In genomic region chr9:129760784-129761183, GRCh38 we compare ENCODE assay signal across 8 cellular contexts. TPM values are rescaled to one million over a fixed set of nuclear protein-coding genes. Genes with fewer than 3 reads are reported as not detected.
DNase-seq lines count a peak whose midpoint lies in the region; ATAC-seq, FAIRE-seq and TF ChIP-seq lines count a peak whose summit lies in the region.
"Not testable (repeated sequence)": the region's sequence is repeated elsewhere in the genome, so short reads cannot be mapped to it uniquely, and the experiment has no call there.
"Had no signal": no experiment of that assay in that cellular context is flagged by ENCODE, and none has a peak within 500 bp of the region (broad histone marks: within the 10 kb centered on the region; RNA-seq: fewer than 3 reads in every experiment).

No MANE protein-coding gene starts in this region.

- H4K91ac ChIP-seq in IMR-90 (ENCODE audit: insufficient read depth, low read depth, low read length), result not testable (repeated sequence)

- peak overlapping the region; percentile 6 for H3K18ac ChIP-seq in IMR-90 (ENCODE audit: low read depth, low read length)

- not testable (repeated sequence) for H3K27me3 ChIP-seq in BLaER1 treated with 17β-estradiol and CSF1 and Interleukin-3, amounts not matched to agents 10 nM and 100 nM; IMR-90 (ENCODE audit: control insufficient read depth, insufficient read depth, low read length); K562 (ENCODE audit: control insufficient read depth in 2 of 2, insufficient read depth in 2 of 2, low read length in 2 of 2); esophagus muscularis mucosa; lower lobe of right lung (ENCODE audit: low read depth); osteoblast (ENCODE audit: insufficient read depth, low read length); suprapubic skin

- not testable (repeated sequence) for ATAC-seq in IMR-90 (ENCODE audit: low read depth); K562; lower lobe of right lung

- peak overlapping the region in 3 of 11 experiments; percentile 76 to 85 (median 81); a peak in 2 of 22 replicates for H3K27ac ChIP-seq in BLaER1 treated with 17β-estradiol and CSF1 and Interleukin-3, amounts not matched to agents 10 nM and 100 nM
- peak overlapping the region; percentile 98; the same call in 1 of the 2 replicates for H3K27ac ChIP-seq in IMR-90 (ENCODE audit: insufficient read depth, low read length)
- not testable (repeated sequence) for H3K27ac ChIP-seq in K562 (ENCODE audit: extremely low read depth, low read depth, low read length)
- peak overlapping the region; percentile 41 to 73 (median 56) for H3K27ac ChIP-seq in esophagus muscularis mucosa (replicated peaks in 1 of 4)
- H3K27ac ChIP-seq in lower lobe of right lung, result peak overlapping the region; percentile 73
- peak overlapping the region; percentile 96 for H3K27ac ChIP-seq in osteoblast (ENCODE audit: low read depth, low read length)
- peak overlapping the region; percentile 82 for H3K27ac ChIP-seq in suprapubic skin

- TF ChIP-seq RAD21 in IMR-90 (IDR thresholded peaks at IDR 0.05; ENCODE audit: low read length); K562 (CRISPR knock-in tag; conservative IDR thresholded peaks at IDR 0.05 in 1 of 2, IDR thresholded peaks at IDR 0.05 in 1 of 2): not testable (repeated sequence)

- peak overlapping the region; percentile 6; the same call in 1 of the 2 replicates for H2AK5ac ChIP-seq in IMR-90 (ENCODE audit: low read depth, low read length)

- H3K9me1 ChIP-seq in IMR-90 (ENCODE audit: insufficient read depth, low read length), result peaks cover 15% of the 10 kb centered on the region
- H3K9me1 ChIP-seq in K562 (ENCODE audit: control insufficient read depth, insufficient read depth, low read length), result not testable (repeated sequence)

- H3K4ac ChIP-seq in IMR-90 (ENCODE audit: low read depth, low read length), result peak overlapping the region; percentile 55; the same call in 1 of the 2 replicates

- peak overlapping the region in 7 of 11 experiments; percentile 57 to 88 (median 81); a peak in 8 of 22 replicates for H3K4me2 ChIP-seq in BLaER1 treated with 17β-estradiol and CSF1 and Interleukin-3, amounts not matched to agents 10 nM and 100 nM
- H3K4me2 ChIP-seq in IMR-90 (ENCODE audit: low read depth, low read length); K562 (ENCODE audit: insufficient read depth, low read length): not testable (repeated sequence)
- H3K4me2 ChIP-seq in osteoblast (ENCODE audit: insufficient read depth, low read length), result peak overlapping the region; percentile 62

- dilution Hi-C loops in IMR-90 (cut with HindIII; ENCODE audit: low sequenced_read_pairs, unreplicated experiment), result not testable (repeated sequence)

- not testable (repeated sequence) for H3K9me3 ChIP-seq in BLaER1 treated with 17β-estradiol and CSF1 and Interleukin-3, amounts not matched to agents 10 nM and 100 nM (replicated peaks in 1 of 11); IMR-90 (ENCODE audit: control insufficient read depth, insufficient read depth, low read length); K562 (replicated peaks; ENCODE audit: control insufficient read depth, insufficient read depth, low read depth, low read length); esophagus muscularis mucosa; lower lobe of right lung; osteoblast (ENCODE audit: low read depth, low read length); suprapubic skin

- H3K23ac ChIP-seq in IMR-90 (ENCODE audit: low read depth, low read length), result 0 out of 2 replicates have a peak overlapping the region, but pooled peaks have one; percentile 53

- H3K56ac ChIP-seq in IMR-90 (ENCODE audit: extremely low read depth, insufficient read depth, low read length), result not testable (repeated sequence)

- TF ChIP-seq POLR2A in IMR-90 (IDR thresholded peaks at IDR 0.05; ENCODE audit: low read depth, low read length); K562 (conservative IDR thresholded peaks at IDR 0.05); esophagus muscularis mucosa (IDR thresholded peaks at IDR 0.05; ENCODE audit: low read depth); suprapubic skin (IDR thresholded peaks at IDR 0.05): not testable (repeated sequence)

- not testable (repeated sequence) for H3K9ac ChIP-seq in BLaER1 treated with 17β-estradiol and CSF1 and Interleukin-3, amounts not matched to agents 10 nM and 100 nM; IMR-90 (ENCODE audit: low read depth, low read length); K562 (ENCODE audit: insufficient read depth in 1 of 2, low read depth in 2 of 2, low read length in 2 of 2)

- H4K20me1 ChIP-seq in BLaER1 treated with 17β-estradiol and CSF1 and Interleukin-3, amounts not matched to agents 10 nM and 100 nM; IMR-90 (ENCODE audit: insufficient read depth, low read length); K562 (replicated peaks; ENCODE audit: control insufficient read depth, insufficient read depth, low read length); osteoblast (ENCODE audit: insufficient read depth, low read length): not testable (repeated sequence)

- H2BK15ac ChIP-seq in IMR-90 (ENCODE audit: low read depth, low read length), result peak overlapping the region; percentile 0; the same call in 1 of the 3 replicates

- peaks cover 35 to 99% (median 89%) of the 10 kb centered on the region in 10 experiments for H3K4me1 ChIP-seq in BLaER1 treated with 17β-estradiol and CSF1 and Interleukin-3, amounts not matched to agents 10 nM and 100 nM
- peaks cover 18% of the 10 kb centered on the region for H3K4me1 ChIP-seq in IMR-90 (ENCODE audit: control insufficient read depth, insufficient read depth, low read length)
- H3K4me1 ChIP-seq in K562 (replicated peaks in 1 of 2; ENCODE audit: control insufficient read depth in 2 of 2, insufficient read depth in 2 of 2, low read length in 2 of 2), result peaks cover 23 to 26% of the 10 kb centered on the region in 2 experiments
- H3K4me1 ChIP-seq in esophagus muscularis mucosa, result peaks cover 4 to 28% (median 19%) of the 10 kb centered on the region in 4 donors
- H3K4me1 ChIP-seq in lower lobe of right lung, result peaks cover 21% of the 10 kb centered on the region
- H3K4me1 ChIP-seq in osteoblast (ENCODE audit: insufficient read depth, low read length), result peaks cover 30% of the 10 kb centered on the region
- H3K4me1 ChIP-seq in suprapubic skin, result peaks cover 23% of the 10 kb centered on the region

- CTCF ChIA-PET in IMR-90 (lab: Yijun Ruan, JAX), result interaction anchor here (0.6 to 2.8 kb wide), 3 partner anchors 23 to 897 kb away, joined by 3 to 13 read pairs (median 6); no protein-coding TSS in a partner anchor
- CTCF ChIA-PET in K562 (lab: Yijun Ruan, JAX; ENCODE audit: low intra/inter-chr PET ratio), result not testable (repeated sequence)

- intact Hi-C loops in IMR-90 (cut with micrococcal nuclease); K562 (cut with micrococcal nuclease); esophagus muscularis mucosa (cut with DNase I); lower lobe of right lung (cut with DNase I): not testable (repeated sequence)

- H3K79me1 ChIP-seq in IMR-90 (ENCODE audit: low read depth in 1 of 2, low read length in 2 of 2), result not testable (repeated sequence)

- H4K8ac ChIP-seq in IMR-90 (ENCODE audit: low read depth in 2 of 2, low read length in 2 of 2), result peak overlapping the region; percentile 45 to 91; a peak in 2 of 4 replicates

- H2BK20ac ChIP-seq in IMR-90 (ENCODE audit: low read depth, low read length), result peak overlapping the region; percentile 38; the same call in 1 of the 2 replicates

- not testable (repeated sequence) for H3K36me3 ChIP-seq in BLaER1 treated with 17β-estradiol and CSF1 and Interleukin-3, amounts not matched to agents 10 nM and 100 nM; IMR-90 (ENCODE audit: control insufficient read depth, insufficient read depth, low read length); K562 (ENCODE audit: control insufficient read depth, insufficient read depth, low read length); esophagus muscularis mucosa; lower lobe of right lung; osteoblast (ENCODE audit: insufficient read depth, low read length); suprapubic skin

- peak overlapping the region; percentile 95 for H2BK120ac ChIP-seq in IMR-90 (ENCODE audit: low read depth, low read length)

- not testable (repeated sequence) for H2AK9ac ChIP-seq in IMR-90 (replicated peaks; ENCODE audit: low read depth, low read length, poor library complexity)

- not testable (repeated sequence) for FAIRE-seq in K562 (lab: Jason Lieb, UNC)

- WGBS in IMR-90 (ENCODE audit: extremely low coverage in 2 of 2, insufficient read length in 1 of 2), 2 experiments, result no CpG with 5 or more reads among the region's 7 CpGs
- WGBS in K562 (ENCODE audit: insufficient coverage, low coverage, missing lambda C conversion rate), result 59% methylated on average over 5 of the region's 7 CpGs
- 78% methylated on average over 7 of the region's 7 CpGs for WGBS in esophagus muscularis mucosa
- WGBS in suprapubic skin, result 84% methylated on average over 7 of the region's 7 CpGs

- in situ Hi-C loops in IMR-90 (cut with MboI; ENCODE audit: low sequenced_read_pairs); K562 (cut with MboI): not testable (repeated sequence)

- not testable (repeated sequence) for TF ChIP-seq CTCF in IMR-90 (conservative IDR thresholded peaks at IDR 0.05; ENCODE audit: low read depth, low read length); K562 (IDR thresholded peaks at IDR 0.05 in 2 of 3, conservative IDR thresholded peaks at IDR 0.05 in 1 of 3; ENCODE audit: insufficient read depth in 2 of 3, low read depth in 1 of 3, low read length in 3 of 3); esophagus muscularis mucosa (IDR thresholded peaks at IDR 0.05); lower lobe of right lung (IDR thresholded peaks at IDR 0.05); osteoblast (IDR thresholded peaks at IDR 0.05; ENCODE audit: extremely low read depth, low read depth, low read length); suprapubic skin (IDR thresholded peaks at IDR 0.05)

- not testable (repeated sequence) for H2AFZ ChIP-seq in IMR-90 (replicated peaks; ENCODE audit: low read length, poor library complexity); K562 (ENCODE audit: low read depth, low read length); osteoblast (ENCODE audit: low read length)

- TF ChIP-seq EP300 in K562 (IDR thresholded peaks at IDR 0.05; ENCODE audit: low read length); esophagus muscularis mucosa (IDR thresholded peaks at IDR 0.05); suprapubic skin (IDR thresholded peaks at IDR 0.05): not testable (repeated sequence)

- not testable (repeated sequence) for H3K4me3 ChIP-seq in BLaER1 treated with 17β-estradiol and CSF1 and Interleukin-3, amounts not matched to agents 10 nM and 100 nM; IMR-90 (ENCODE audit: insufficient read depth, low read depth, low read length); K562; esophagus muscularis mucosa; lower lobe of right lung; osteoblast (ENCODE audit: insufficient read depth, low read length); suprapubic skin

- POLR2A ChIA-PET in IMR-90 (lab: Charles Lee; ENCODE audit: unreplicated experiment) (interaction anchor here (1.2 kb wide), 1 partner anchor 8 kb away, joined by 3 read pairs; the partner anchor contains the start of gene PTGES), K562 (lab: Yijun Ruan, JAX) (interaction anchor here (0.6 to 1.5 kb wide), 2 partner anchors 26 to 1483 kb away, joined by 3 to 4 read pairs; no protein-coding TSS in a partner anchor)

- peak overlapping the region; percentile 98 for H2BK5ac ChIP-seq in IMR-90 (ENCODE audit: low read depth, low read length, poor library complexity, severe bottlenecking)

- not testable (repeated sequence) for H3K79me2 ChIP-seq in K562 (ENCODE audit: control insufficient read depth, insufficient read depth, low read length); osteoblast (ENCODE audit: insufficient read depth, low read length)

- peak overlapping the region; percentile 31; the same call in 1 of the 2 replicates for H3K14ac ChIP-seq in IMR-90 (replicated peaks; ENCODE audit: low read depth, low read length)

- DNase-seq in IMR-90; K562 (ENCODE audit: extremely low read depth in 1 of 4, low spot score in 3 of 4); esophagus muscularis mucosa (ENCODE audit: extremely low spot score); lower lobe of right lung; osteoblast (ENCODE audit: insufficient read length, low spot score, missing footprints); suprapubic skin (ENCODE audit: low spot score in 2 of 2): not testable (repeated sequence)

- not testable (repeated sequence) for BruUV-seq in IMR-90 (replicated peaks; lab: Mats Ljungman, UMichigan); K562 (replicated peaks; lab: Mats Ljungman, UMichigan)

- H4K5ac ChIP-seq in IMR-90 (ENCODE audit: low read depth, low read length), result 0 out of 2 replicates have a peak overlapping the region, but pooled peaks have one; percentile 34

RNA-seq across cellular contexts. Expression of gene PTGES, which starts 7.9 kb away (rescaled TPM):
- total RNA-seq in IMR-90 (2012; rRNA removed), result 2.8 and 3.2 TPM in 2 replicates
- 6.3 TPM in 2 replicates for polyA plus RNA-seq in IMR-90 (2012; rRNA removed)
- 6.9 and 12.7 TPM in 2 replicates for polyA plus RNA-seq in IMR-90 (2012; cell fraction: cytosol; rRNA removed)
- polyA plus RNA-seq in IMR-90 (2012; cell fraction: nucleus; rRNA removed; ENCODE audit: low replicate concordance), result 1.5 TPM in 2 replicates
- total RNA-seq in K562 (2011; cell fraction: chromatin; rRNA removed; ENCODE audit: low replicate concordance), result 0.28 TPM in 1 of 2 replicates, not detected in the other
- not detected in 2 replicates for total RNA-seq in K562 (2011; cell fraction: nucleolus; rRNA removed)
- 0.22 TPM in 1 of 2 replicates, not detected in the other for total RNA-seq in K562 (2011; cell fraction: nucleoplasm; rRNA removed)
- 0.08 TPM in 1 of 2 replicates, not detected in the other for total RNA-seq in K562 (2014; rRNA removed)
- total RNA-seq in K562 (2014; rRNA removed; fragmentation: Illumina TruSeq; extraction: Trizol), result not detected in 2 replicates
- not detected in 2 replicates for total RNA-seq in K562 (2015; rRNA removed; fragmentation: Illumina TruSeq; extraction: Trizol)
- total RNA-seq in K562 (2021), result not detected in 2 replicates
- polyA plus RNA-seq in K562 (2011; rRNA removed), result 0.05 and 0.13 TPM in 2 replicates
- 0.21 and 0.25 TPM in 2 replicates for polyA plus RNA-seq in K562 (2011; cell fraction: cytosol; rRNA removed)
- polyA plus RNA-seq in K562 (2011; cell fraction: nucleus; rRNA removed), result 0.07 TPM in 1 of 2 replicates, not detected in the other
- polyA plus RNA-seq in K562 (2012), result 0.10 and 0.30 TPM in 2 replicates
- 0.11 TPM in 1 of 2 replicates, not detected in the other for polyA plus RNA-seq in K562 (2014; fragmentation: Illumina TruSeq; extraction: Trizol)
- not detected for polyA plus RNA-seq in K562 (2014; fragmentation: Nextera tagmentation; extraction: Ambion mirVana)
- polyA plus RNA-seq in K562 (2014; rRNA removed), result not detected in 2 replicates
- polyA minus RNA-seq in K562 (2011; rRNA and poly(A)+ RNA removed), result 0.09 and 0.18 TPM in 2 replicates
- polyA minus RNA-seq in K562 (2011; cell fraction: cytosol; rRNA and poly(A)+ RNA removed), result 0.76 and 1.2 TPM in 2 replicates
- 0.33 and 0.40 TPM in 2 replicates for polyA minus RNA-seq in K562 (2011; cell fraction: nucleus; rRNA and poly(A)+ RNA removed)
- 1 to 10 TPM; 1.7 to 4.6 (median 4.3) TPM for total RNA-seq in esophagus muscularis mucosa
- 3.9 TPM for total RNA-seq in lower lobe of right lung
- total RNA-seq in osteoblast, result 70.9 and 115 TPM in 2 replicates
- total RNA-seq in suprapubic skin, result 10 to 100 TPM; 21.8 to 38.8 (median 24.0) TPM
- total RNA-seq: CD8-positive, alpha-beta memory T cell had no signal
- polyA plus RNA-seq: CD8-positive, alpha-beta memory T cell had no signal

RNA-seq across cellular contexts. Expression of gene TOR1B, which starts 42.2 kb away (rescaled TPM):
- total RNA-seq in IMR-90 (2012; rRNA removed), result 15.6 and 16.4 TPM in 2 replicates
- 20.5 and 21.0 TPM in 2 replicates for polyA plus RNA-seq in IMR-90 (2012; rRNA removed)
- polyA plus RNA-seq in IMR-90 (2012; cell fraction: cytosol; rRNA removed), result 22.9 and 28.0 TPM in 2 replicates
- 15.8 and 20.5 TPM in 2 replicates for polyA plus RNA-seq in IMR-90 (2012; cell fraction: nucleus; rRNA removed; ENCODE audit: low replicate concordance)
- total RNA-seq in K562 (2011; cell fraction: chromatin; rRNA removed; ENCODE audit: low replicate concordance), result 77.2 and 131 TPM in 2 replicates
- total RNA-seq in K562 (2011; cell fraction: nucleolus; rRNA removed), result 102 and 116 TPM in 2 replicates
- total RNA-seq in K562 (2011; cell fraction: nucleoplasm; rRNA removed), result 91.4 and 101 TPM in 2 replicates
- 21.5 and 24.5 TPM in 2 replicates for total RNA-seq in K562 (2014; rRNA removed)
- total RNA-seq in K562 (2014; rRNA removed; fragmentation: Illumina TruSeq; extraction: Trizol), result 23.4 and 23.9 TPM in 2 replicates
- total RNA-seq in K562 (2015; rRNA removed; fragmentation: Illumina TruSeq; extraction: Trizol), result 23.7 and 25.4 TPM in 2 replicates
- 28.6 and 28.7 TPM in 2 replicates for total RNA-seq in K562 (2021)
- polyA plus RNA-seq in K562 (2011; rRNA removed), result 28.9 and 36.5 TPM in 2 replicates
- polyA plus RNA-seq in K562 (2011; cell fraction: cytosol; rRNA removed), result 28.1 and 29.3 TPM in 2 replicates
- polyA plus RNA-seq in K562 (2011; cell fraction: nucleus; rRNA removed), result 23.9 and 27.6 TPM in 2 replicates
- 19.3 and 22.5 TPM in 2 replicates for polyA plus RNA-seq in K562 (2012)
- polyA plus RNA-seq in K562 (2014; fragmentation: Illumina TruSeq; extraction: Trizol), result 24.6 and 27.0 TPM in 2 replicates
- 1 to 10 TPM; 4.2 to 6.9 TPM for polyA plus RNA-seq in K562 (2014; fragmentation: Nextera tagmentation; extraction: Ambion mirVana)
- polyA plus RNA-seq in K562 (2014; rRNA removed), result 28.1 and 29.2 TPM in 2 replicates
- polyA minus RNA-seq in K562 (2011; rRNA and poly(A)+ RNA removed), result 27.4 and 40.5 TPM in 2 replicates
- 11.3 and 14.8 TPM in 2 replicates for polyA minus RNA-seq in K562 (2011; cell fraction: cytosol; rRNA and poly(A)+ RNA removed)
- 19.0 and 21.8 TPM in 2 replicates for polyA minus RNA-seq in K562 (2011; cell fraction: nucleus; rRNA and poly(A)+ RNA removed)
- 10 to 100 TPM; 24.5 to 29.0 (median 26.0) TPM for total RNA-seq in esophagus muscularis mucosa
- total RNA-seq in lower lobe of right lung, result 34.9 TPM
- total RNA-seq in osteoblast, result 27.5 and 31.5 TPM in 2 replicates
- 10 to 100 TPM; 18.0 to 24.5 (median 20.8) TPM for total RNA-seq in suprapubic skin
